In genomic region chr22:35479359-35479758, GRCh38 we compare ENCODE assay signal across 19 cellular contexts.
"Had no signal": no experiment of that assay in that cellular context is flagged by ENCODE, and none has a peak within 500 bp of the region (broad histone marks: within the 10 kb centered on the region; RNA-seq: fewer than 3 reads in every experiment).

No MANE protein-coding gene starts in this region.

- H3K9me3 ChIP-seq: left lung, neutrophil, pancreas had no signal

- DNase-seq: activated CD4-positive, alpha-beta T cell treated with anti-CD3 and anti-CD28 coated beads, Interleukin-2, amount 10 ng/mL, durations not matched to agents 7 days and 5 days; activated CD8-positive, alpha-beta memory T cell treated with anti-CD3 and anti-CD28 coated beads, Interleukin-2, amount 50 U/mL, for 4 hours; activated naive CD4-positive, alpha-beta T cell treated with anti-CD3 and anti-CD28 coated beads, Interleukin-2, amount 10 ng/mL, durations not matched to agents 7 days and 5 days; activated naive CD8-positive, alpha-beta T cell treated with anti-CD3 and anti-CD28 coated beads, Interleukin-2, amount 50 U/mL, for 24 hours; activated T-cell treated with anti-CD3 and anti-CD28 coated beads, Interleukin-2, amount 50 U/mL, for 4 hours; anterior cingulate cortex; caudate nucleus; endodermal cell; foreskin keratinocyte; glutamatergic neuron; left lung; naive B cell; stimulated activated CD8-positive, alpha-beta memory T cell treated with anti-CD3 and anti-CD28 coated beads, Interleukin-4, amount 100 ng/mL, for 48 hours; stimulated activated naive CD4-positive, alpha-beta T cell; T1000; trophoblast cell had no signal

- H3K4me1 ChIP-seq: foreskin keratinocyte, pancreas had no signal

- H3K27me3 ChIP-seq: pancreas had no signal

- ATAC-seq: activated naive CD8-positive, alpha-beta T cell treated with anti-CD3 and anti-CD28 coated beads, Interleukin-2, amount 50 U/mL, for 24 hours; activated T-cell treated with anti-CD3 and anti-CD28 coated beads, Interleukin-2, amount 50 U/mL, for 4 hours; foreskin keratinocyte had no signal

- H3K27ac ChIP-seq: epithelial cell of prostate, foreskin keratinocyte, left lung, neutrophil, pancreas had no signal

- H3K36me3 ChIP-seq: left lung, neutrophil, pancreas had no signal

- H3K4me3 ChIP-seq: left lung, pancreas had no signal
